ENCODE assay signal across 15 cellular contexts in genomic region chr15:67051088-67051659, GRCh38. TPM values are rescaled to one million over a fixed set of nuclear protein-coding genes. Genes with fewer than 3 reads are reported as not detected.
A peak's percentile ranks its signal among the peaks of the same experiment; 100 is the strongest.
DNase-seq lines count a peak whose midpoint lies in the region; ATAC-seq, FAIRE-seq and TF ChIP-seq lines count a peak whose summit lies in the region.
"Had no signal": no experiment of that assay in that cellular context is flagged by ENCODE, and none has a peak within 500 bp of the region (broad histone marks: within the 10 kb centered on the region; RNA-seq: fewer than 3 reads in every experiment).

No MANE protein-coding gene starts in this region.

- no peak for TF ChIP-seq EP300 in HepG2 (IDR thresholded peaks at IDR 0.05; ENCODE audit: low read depth in 2 of 2, low read length in 2 of 2)
- no peak for TF ChIP-seq EP300 in HepG2 (CRISPR knock-in tag; IDR thresholded peaks at IDR 0.05; ENCODE audit: borderline replicate concordance)

- no peaks in the 10 kb centered on the region for H3K9me3 ChIP-seq in ascending aorta
- no peaks in the 10 kb centered on the region for H3K9me3 ChIP-seq in HepG2 (ENCODE audit: low read length)
- H3K9me3 ChIP-seq in thyroid gland = no peaks in the 10 kb centered on the region
- H3K9me3 ChIP-seq in BE2C = no peaks in the 10 kb centered on the region

- H3K4me1 ChIP-seq in ascending aorta (peaks cover 12 to 50% of the 10 kb centered on the region in 2 donors), HepG2 (ENCODE audit: insufficient read depth, low read length) (peaks cover 26% of the 10 kb centered on the region), thyroid gland (peaks cover 33 to 52% of the 10 kb centered on the region in 2 donors), BE2C (no peaks in the 10 kb centered on the region)

- H3K79me2 ChIP-seq in HepG2 (ENCODE audit: insufficient read depth, low read length) = peaks cover 36% of the 10 kb centered on the region

- CTCF ChIA-PET in activated CD4-positive, alpha-beta T cell treated with anti-CD3 and anti-CD28 coated beads, Interleukin-2, amount 10 ng/mL, durations not matched to agents 7 days and 5 days (lab: Charles Lee) = no interaction called here
- CTCF ChIA-PET in HepG2 (lab: Yijun Ruan, JAX; ENCODE audit: low intra/inter-chr PET ratio, low total read pairs) = no interaction called here

- in situ Hi-C loops in HepG2 (cut with HindIII; ENCODE audit: extremely low pct_ligation_motif_present, low pct_unique_long_range_greater_than_20kb) = no loop called here

- POLR2A ChIA-PET in activated CD4-positive, alpha-beta T cell treated with anti-CD3 and anti-CD28 coated beads, Interleukin-2, amount 10 ng/mL, durations not matched to agents 7 days and 5 days (lab: Charles Lee) = no interaction called here
- POLR2A ChIA-PET in HepG2 (lab: Yijun Ruan, JAX) = interaction anchor here (1.2 to 12.1 kb wide), 4 partner anchors 11 to 96 kb away, joined by 3 to 248 read pairs (median 6); partner anchors contain the start of gene SMAD3

- no peak overlapping the region for H2AFZ ChIP-seq in HepG2 (ENCODE audit: low read length)

- H3K9me3 Mint-ChIP-seq in activated CD4-positive, alpha-beta T cell treated with anti-CD3 and anti-CD28 coated beads, Interleukin-2, amount 10 ng/mL, durations not matched to agents 7 days and 5 days = no peaks in the 10 kb centered on the region

- H3K4me1 Mint-ChIP-seq in activated CD4-positive, alpha-beta T cell treated with anti-CD3 and anti-CD28 coated beads, Interleukin-2, amount 10 ng/mL, durations not matched to agents 7 days and 5 days = peaks cover 50% of the 10 kb centered on the region

- no peak for TF ChIP-seq RAD21 in HepG2 (CRISPR knock-in tag; IDR thresholded peaks at IDR 0.05)

- H4K20me1 ChIP-seq in HepG2 (ENCODE audit: insufficient read depth, low read length) = peaks cover 2% of the 10 kb centered on the region; the same call in 1 of the 2 replicates

- H3K27me3 ChIP-seq in ascending aorta (no peaks in the 10 kb centered on the region), HepG2 (ENCODE audit: control insufficient read depth in 1 of 2, insufficient read depth in 2 of 2, low read length in 2 of 2) (no peaks in the 10 kb centered on the region), thyroid gland (no peaks in the 10 kb centered on the region), BE2C (no peaks in the 10 kb centered on the region)

- no peak overlapping the region for H3K4me2 ChIP-seq in HepG2 (ENCODE audit: low read depth, low read length)

- no peak for TF ChIP-seq CTCF in ascending aorta (IDR thresholded peaks at IDR 0.05)
- TF ChIP-seq CTCF in HepG2 (CRISPR knock-in tag; IDR thresholded peaks at IDR 0.05) = no peak
- TF ChIP-seq CTCF in thyroid gland (IDR thresholded peaks at IDR 0.05) = no peak
- TF ChIP-seq CTCF in BE2C (IDR thresholded peaks at IDR 0.05; ENCODE audit: low read depth, low read length) = no peak

- H3K27ac Mint-ChIP-seq in activated CD4-positive, alpha-beta T cell treated with anti-CD3 and anti-CD28 coated beads, Interleukin-2, amount 10 ng/mL, durations not matched to agents 7 days and 5 days = peak overlapping the region; percentile 78

- ATAC-seq in HepG2 = no peak
- no peak for ATAC-seq in GM18907 (IDR thresholded peaks at IDR 0.05; ENCODE audit: unreplicated experiment)

- H3K36me3 ChIP-seq in ascending aorta (no peaks in the 10 kb centered on the region), HepG2 (replicated peaks in 1 of 2; ENCODE audit: control insufficient read depth in 1 of 2, insufficient read depth in 2 of 2, low read length in 2 of 2) (peaks cover 4 to 29% of the 10 kb centered on the region in 2 experiments), thyroid gland (no peaks in the 10 kb centered on the region), BE2C (no peaks in the 10 kb centered on the region)

- FAIRE-seq in HepG2 (lab: Jason Lieb, UNC) (no peak), GM12892 (lab: Jason Lieb, UNC) (no peak)
- FAIRE-seq: TTC549 had no signal

- peak overlapping the region; percentile 94 to 95 for H3K27ac ChIP-seq in ascending aorta
- peak overlapping the region; percentile 37 for H3K27ac ChIP-seq in HepG2 (ENCODE audit: extremely low read length, insufficient read depth, low read length)
- peak overlapping the region; percentile 52 to 98 (median 96) for H3K27ac ChIP-seq in thyroid gland

- DNase-seq in activated CD4-positive, alpha-beta T cell treated with anti-CD3 and anti-CD28 coated beads, Interleukin-2, amount 10 ng/mL, durations not matched to agents 7 days and 5 days = no peak
- no peak for DNase-seq in activated CD4-positive, alpha-beta T cell treated with anti-CD3 and anti-CD28 coated beads, Interleukin-2, amount 50 U/mL, for 1 hour
- DNase-seq in ascending aorta (ENCODE audit: low spot score in 2 of 2) (peak in 1 of 2 donors; percentile 61), HepG2 (ENCODE audit: low spot score) (no peak), thyroid gland (peak in 1 of 2 donors; percentile 44), BE2C (no peak), GM12892 (ENCODE audit: insufficient read length) (no peak)
- DNase-seq: activated naive CD4-positive, alpha-beta T cell treated with Interleukin-2 at 50 U/mL for 16 hours; DMS79 treated with DMSO at 0.1 percent for 48 hours; glutamatergic neuron; NCI-H748 treated with DMSO at 0.1 percent for 48 hours; SIG-M5; trophoblast cell had no signal

- H3K4me3 Mint-ChIP-seq in activated CD4-positive, alpha-beta T cell treated with anti-CD3 and anti-CD28 coated beads, Interleukin-2, amount 10 ng/mL, durations not matched to agents 7 days and 5 days = no peak overlapping the region

- TF ChIP-seq POLR2A in HepG2 (IDR thresholded peaks at IDR 0.05; ENCODE audit: insufficient read depth in 1 of 2, low read depth in 2 of 2, low read length in 2 of 2) = no peak
- no peak for TF ChIP-seq POLR2A in thyroid gland (IDR thresholded peaks at IDR 0.05)
- TF ChIP-seq POLR2A in GM12892 (IDR thresholded peaks at IDR 0.05; ENCODE audit: low read depth, low read length) = no peak

- H3K4me3 ChIP-seq in ascending aorta (no peak overlapping the region), HepG2 (replicated peaks in 1 of 3; ENCODE audit: insufficient read depth in 1 of 3, low read depth in 2 of 3, low read length in 3 of 3) (no peak overlapping the region), thyroid gland (replicated peaks in 1 of 3) (no peak overlapping the region), BE2C (ENCODE audit: low read depth, low read length) (no peak overlapping the region)

- intact Hi-C loops in ascending aorta (cut with DNase I) (no loop called here), HepG2 (cut with micrococcal nuclease; ENCODE audit: unreplicated experiment) (no loop called here), thyroid gland (cut with DNase I) (no loop called here)

- H3K9ac ChIP-seq in HepG2 (ENCODE audit: insufficient read depth, low read depth, low read length) = no peak overlapping the region

- no peaks in the 10 kb centered on the region for H3K36me3 Mint-ChIP-seq in activated CD4-positive, alpha-beta T cell treated with anti-CD3 and anti-CD28 coated beads, Interleukin-2, amount 10 ng/mL, durations not matched to agents 7 days and 5 days (ENCODE audit: low read depth)

- 86% methylated on average over 3 of the region's 3 CpGs for WGBS in HepG2 (ENCODE audit: low lambda C conversion rate)
- 71 to 74% methylated on average over 3 of the region's 3 CpGs for WGBS in thyroid gland, 2 donors

- no peaks in the 10 kb centered on the region for H3K27me3 Mint-ChIP-seq in activated CD4-positive, alpha-beta T cell treated with anti-CD3 and anti-CD28 coated beads, Interleukin-2, amount 10 ng/mL, durations not matched to agents 7 days and 5 days

- no TSS peak for BruUV-seq in HepG2 (replicated peaks; lab: Mats Ljungman, UMichigan)

RNA-seq across cellular contexts. Expression of gene SMAD3, which starts 14.2 kb away (rescaled TPM):
- total RNA-seq in activated CD4-positive, alpha-beta T cell treated with anti-CD3 and anti-CD28 coated beads, Interleukin-2, amount 10 ng/mL, durations not matched to agents 7 days and 5 days = 10 to 100 TPM; 81.6 to 83.9 TPM
- 89.3 TPM for total RNA-seq in ascending aorta
- total RNA-seq in HepG2 (2016; rRNA removed; fragmentation: Illumina TruSeq; extraction: Trizol) = 8.6 and 10.0 TPM in 2 replicates
- 5.9 and 6.9 TPM in 2 replicates for total RNA-seq in HepG2 (2016; cell fraction: cytosol; rRNA removed; fragmentation: Illumina TruSeq; extraction: Trizol; ENCODE audit: low read depth)
- total RNA-seq in HepG2 (2016; cell fraction: insoluble cytoplasmic fraction; rRNA removed; fragmentation: Illumina TruSeq; extraction: Trizol) = 8.6 and 9.2 TPM in 2 replicates
- 6.1 and 6.5 TPM in 2 replicates for total RNA-seq in HepG2 (2016; cell fraction: membrane; rRNA removed; fragmentation: Illumina TruSeq; extraction: Trizol)
- total RNA-seq in HepG2 (2016; cell fraction: nucleus; rRNA removed; fragmentation: Illumina TruSeq; extraction: Trizol) = 15.6 and 16.8 TPM in 2 replicates
- polyA plus RNA-seq in HepG2 (2011; rRNA removed) = 56.3 and 59.1 TPM in 2 replicates
- polyA plus RNA-seq in HepG2 (2011; cell fraction: cytosol; rRNA removed) = 15.3 and 17.1 TPM in 2 replicates
- 92.6 and 110 TPM in 2 replicates for polyA plus RNA-seq in HepG2 (2011; cell fraction: nucleus; rRNA removed)
- 27.7 and 30.7 TPM in 2 replicates for polyA plus RNA-seq in HepG2 (2012)
- polyA plus RNA-seq in HepG2 (2016; cell fraction: cytosol; fragmentation: Illumina TruSeq; extraction: Trizol; ENCODE audit: low read depth) = 0.69 and 1.4 TPM in 2 replicates
- polyA plus RNA-seq in HepG2 (2016; cell fraction: insoluble cytoplasmic fraction; fragmentation: Illumina TruSeq; extraction: Trizol; ENCODE audit: low read depth) = 9.8 and 12.0 TPM in 2 replicates
- 2.7 and 3.7 TPM in 2 replicates for polyA plus RNA-seq in HepG2 (2016; cell fraction: membrane; fragmentation: Illumina TruSeq; extraction: Trizol; ENCODE audit: low read depth)
- 25.8 and 26.1 TPM in 2 replicates for polyA plus RNA-seq in HepG2 (2016; cell fraction: nucleus; fragmentation: Illumina TruSeq; extraction: Trizol; ENCODE audit: insufficient read depth, low read depth)
- polyA minus RNA-seq in HepG2 (2011; rRNA and poly(A)+ RNA removed; ENCODE audit: low replicate concordance) = 37.4 and 65.9 TPM in 2 replicates
- polyA minus RNA-seq in HepG2 (2011; cell fraction: cytosol; rRNA and poly(A)+ RNA removed) = 17.8 and 26.2 TPM in 2 replicates
- 43.8 and 50.1 TPM in 2 replicates for polyA minus RNA-seq in HepG2 (2011; cell fraction: nucleus; rRNA and poly(A)+ RNA removed)
- total RNA-seq in thyroid gland = 10 to 100 TPM; 33.6 to 66.5 (median 47.3) TPM
- polyA plus RNA-seq in BE2C (2012; ENCODE audit: insufficient read depth, insufficient read length, low read depth) = 2.1 TPM
- polyA plus RNA-seq in GM12892 (2012; ENCODE audit: missing spikeins) = 20.6 TPM

Comparison
In these comparisons a context has a peak if more than half of its experiments do, and no peak if none do; other contexts are left out.
1. H3K27ac ChIP-seq: peak in every context shown above with its lines; median percentile 96 in thyroid gland; 94 in ascending aorta; 37 in HepG2.